27 cellular contexts compared by ENCODE assay signal in genomic region chr1:81513796-81514354, GRCh38.
"Had no signal": no experiment of that assay in that cellular context is flagged by ENCODE, and none has a peak within 500 bp of the region (broad histone marks: within the 10 kb centered on the region; RNA-seq: fewer than 3 reads in every experiment).

No MANE protein-coding gene starts in this region.

- H3K27me3 ChIP-seq: colonic mucosa, dorsolateral prefrontal cortex, esophagus muscularis mucosa, gastrocnemius medialis, pancreas, stomach, suprapubic skin, tibial nerve had no signal

- H3K27ac Mint-ChIP-seq: activated naive CD4-positive, alpha-beta T cell treated with anti-CD3 and anti-CD28 coated beads, Interleukin-2, amount 10 ng/mL, durations not matched to agents 7 days and 5 days; brain; effector memory CD8-positive, alpha-beta T cell; mesothelial cell of epicardium; natural killer cell; stimulated activated memory B cell treated with anti-CD40 and anti-IgM and Interleukin-4, amounts not matched to agents 10 μg/mL and 1 μg/mL and 100 μg/mL, for 72 hours had no signal

- H3K4me1 Mint-ChIP-seq: activated naive CD4-positive, alpha-beta T cell treated with anti-CD3 and anti-CD28 coated beads, Interleukin-2, amount 10 ng/mL, durations not matched to agents 7 days and 5 days; natural killer cell had no signal

- H3K27me3 Mint-ChIP-seq: activated naive CD4-positive, alpha-beta T cell treated with anti-CD3 and anti-CD28 coated beads, Interleukin-2, amount 10 ng/mL, durations not matched to agents 7 days and 5 days; effector memory CD8-positive, alpha-beta T cell; stimulated activated memory B cell treated with anti-CD40 and anti-IgM and Interleukin-4, amounts not matched to agents 10 μg/mL and 1 μg/mL and 100 μg/mL, for 72 hours had no signal

- H3K9me3 ChIP-seq: colonic mucosa, esophagus muscularis mucosa, gastrocnemius medialis, left ventricle myocardium inferior, pancreas, psoas muscle, stomach, suprapubic skin, tibial nerve had no signal

- H3K9me3 Mint-ChIP-seq: activated naive CD4-positive, alpha-beta T cell treated with anti-CD3 and anti-CD28 coated beads, Interleukin-2, amount 10 ng/mL, durations not matched to agents 7 days and 5 days; mesothelial cell of epicardium; stimulated activated memory B cell treated with anti-CD40 and anti-IgM and Interleukin-4, amounts not matched to agents 10 μg/mL and 1 μg/mL and 100 μg/mL, for 72 hours had no signal

- ATAC-seq: effector memory CD8-positive, alpha-beta T cell; gastrocnemius medialis; natural killer cell; pancreas; right cardiac atrium; stimulated activated memory B cell treated with anti-CD40 and anti-IgM and Interleukin-4, amounts not matched to agents 10 μg/mL and 1 μg/mL and 100 μg/mL, for 72 hours had no signal

- H3K4me3 ChIP-seq: colonic mucosa, dorsolateral prefrontal cortex, esophagus muscularis mucosa, gastrocnemius medialis, left ventricle myocardium inferior, pancreas, psoas muscle, stomach, suprapubic skin, tibial nerve had no signal

- DNase-seq: activated CD4-positive, alpha-beta T cell treated with anti-CD3 and anti-CD28 coated beads for 4 hours; activated CD4-positive, alpha-beta T cell treated with anti-CD3 and anti-CD28 coated beads, Interleukin-2, amount 50 U/mL, for 48 hours; activated CD4-positive, CD25-positive, alpha-beta regulatory T cell; activated effector memory CD4-positive, alpha-beta T cell treated with anti-CD3 and anti-CD28 coated beads, Interleukin-2, amount 50 U/mL, for 16 hours; activated naive CD4-positive, alpha-beta T cell treated with anti-CD3 and anti-CD28 coated beads, Interleukin-2, amount 10 ng/mL, durations not matched to agents 7 days and 5 days; amygdala; central memory CD4-positive, alpha-beta T cell; colonic mucosa; dorsolateral prefrontal cortex; effector memory CD8-positive, alpha-beta T cell; gastrocnemius medialis; hippocampal formation; kidney glomerular epithelial cell; left ventricle myocardium inferior; natural killer cell; pancreas; psoas muscle; right cardiac atrium; stimulated activated CD4-positive, alpha-beta T cell treated with anti-CD3 and anti-CD28 coated beads, Interleukin-2, amount 100 ng/mL, for 24 hours; stomach; T-helper 9 cell had no signal

- H3K27ac ChIP-seq: colonic mucosa, dorsolateral prefrontal cortex, esophagus muscularis mucosa, gastrocnemius medialis, left ventricle myocardium inferior, pancreas, psoas muscle, stomach, suprapubic skin, tibial nerve had no signal

- H3K4me3 Mint-ChIP-seq: activated naive CD4-positive, alpha-beta T cell treated with anti-CD3 and anti-CD28 coated beads, Interleukin-2, amount 10 ng/mL, durations not matched to agents 7 days and 5 days; brain; effector memory CD8-positive, alpha-beta T cell; mesothelial cell of epicardium; natural killer cell; stimulated activated memory B cell treated with anti-CD40 and anti-IgM and Interleukin-4, amounts not matched to agents 10 μg/mL and 1 μg/mL and 100 μg/mL, for 72 hours had no signal

- FAIRE-seq: pancreas had no signal

- H3K36me3 Mint-ChIP-seq: activated naive CD4-positive, alpha-beta T cell treated with anti-CD3 and anti-CD28 coated beads, Interleukin-2, amount 10 ng/mL, durations not matched to agents 7 days and 5 days; brain; mesothelial cell of epicardium; natural killer cell; stimulated activated memory B cell treated with anti-CD40 and anti-IgM and Interleukin-4, amounts not matched to agents 10 μg/mL and 1 μg/mL and 100 μg/mL, for 72 hours had no signal

- H3K4me1 ChIP-seq: colonic mucosa, pancreas, psoas muscle had no signal

- H3K36me3 ChIP-seq: colonic mucosa, esophagus muscularis mucosa, gastrocnemius medialis, left ventricle myocardium inferior, pancreas, stomach, suprapubic skin, tibial nerve had no signal
